38 cellular contexts compared by ENCODE assay signal in the genomic region with DNA sequence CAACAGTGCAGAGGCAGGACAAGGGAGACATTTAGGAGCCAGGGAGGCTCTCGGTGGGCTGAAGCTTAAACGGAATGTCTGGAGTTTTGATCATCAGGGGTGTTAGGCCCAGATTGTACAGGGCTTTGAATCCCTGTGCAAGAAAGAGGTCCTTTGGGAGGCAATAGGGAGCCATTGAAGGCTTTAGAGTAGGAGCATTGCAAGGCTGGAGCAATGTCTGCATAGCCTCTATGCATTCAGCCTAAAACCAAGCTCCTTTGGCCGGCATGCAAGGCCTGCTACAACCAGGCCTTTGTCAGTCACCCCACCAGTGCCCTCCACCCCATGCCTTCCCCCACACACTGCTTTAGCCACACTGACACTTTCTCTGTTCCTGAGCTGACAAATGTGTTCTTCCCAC. TPM values are rescaled to one million over a fixed set of nuclear protein-coding genes. Genes with fewer than 3 reads are reported as not detected.
"Had no signal": no experiment of that assay in that cellular context is flagged by ENCODE, and none has a peak within 500 bp of the region (broad histone marks: within the 10 kb centered on the region; RNA-seq: fewer than 3 reads in every experiment).

No MANE protein-coding gene starts in this region.

- H3K4me3 ChIP-seq: adrenal gland, Peyer's patch, SJSA1 had no signal

- H3K9ac ChIP-seq: KMS-11, SK-N-SH had no signal

- H3K4me3 Mint-ChIP-seq: activated B cell treated with CpG ODN at 0.5 μM for 24 hours; activated CD4-positive, alpha-beta memory T cell treated with anti-CD3 and anti-CD28 coated beads for 36 hours; activated CD8-positive, alpha-beta memory T cell treated with anti-CD3 and anti-CD28 coated beads, Interleukin-2, amount 10 ng/mL, durations not matched to agents 7 days and 5 days; activated naive CD4-positive, alpha-beta T cell treated with anti-CD3 and anti-CD28 coated beads for 36 hours; activated T-cell treated with anti-CD3 and anti-CD28 coated beads, Interleukin-2, amount 50 U/mL, for 72 hours; activated T-helper 17 cell treated with anti-CD3 and anti-CD28 coated beads, Interleukin-2, amount 50 U/mL, for 72 hours; central memory CD8-positive, alpha-beta T cell; T-helper 1 cell treated with Interleukin-12 subunit alpha and Interleukin-12 subunit beta and Interleukin-4 antibody, amounts not matched to agents 30 μg/mL and 1 μg/mL, for 36 hours; T-helper 2 cell treated with Interferon-gamma antibody and Interleukin-4, amounts not matched to agents 5 μg/mL and 100 μg/mL, for 36 hours had no signal

- H3K9me3 Mint-ChIP-seq: activated B cell treated with CpG ODN at 0.5 μM for 24 hours; activated CD4-positive, alpha-beta memory T cell treated with anti-CD3 and anti-CD28 coated beads for 36 hours; activated naive CD4-positive, alpha-beta T cell treated with anti-CD3 and anti-CD28 coated beads for 36 hours; activated naive CD4-positive, alpha-beta T cell treated with anti-CD3 and anti-CD28 coated beads, Interleukin-2, amount 50 U/mL, for 72 hours; activated T-cell treated with anti-CD3 and anti-CD28 coated beads, Interleukin-2, amount 50 U/mL, for 72 hours; activated T-helper 17 cell treated with anti-CD3 and anti-CD28 coated beads, Interleukin-2, amount 50 U/mL, for 72 hours; central memory CD8-positive, alpha-beta T cell; T-helper 1 cell treated with Interleukin-12 subunit alpha and Interleukin-12 subunit beta and Interleukin-4 antibody, amounts not matched to agents 30 μg/mL and 1 μg/mL, for 36 hours; T-helper 2 cell treated with Interferon-gamma antibody and Interleukin-4, amounts not matched to agents 5 μg/mL and 100 μg/mL, for 36 hours had no signal

- ATAC-seq: activated CD8-positive, alpha-beta memory T cell treated with anti-CD3 and anti-CD28 coated beads, Interleukin-2, amount 10 ng/mL, durations not matched to agents 7 days and 5 days; activated naive CD4-positive, alpha-beta T cell treated with anti-CD3 and anti-CD28 coated beads, Interleukin-2, amount 50 U/mL, for 72 hours; activated T-cell treated with anti-CD3 and anti-CD28 coated beads, Interleukin-2, amount 50 U/mL, for 72 hours; activated T-helper 17 cell treated with anti-CD3 and anti-CD28 coated beads, Interleukin-2, amount 50 U/mL, for 72 hours had no signal

- H3K36me3 Mint-ChIP-seq: activated CD4-positive, alpha-beta memory T cell treated with anti-CD3 and anti-CD28 coated beads for 36 hours; activated CD8-positive, alpha-beta memory T cell treated with anti-CD3 and anti-CD28 coated beads, Interleukin-2, amount 10 ng/mL, durations not matched to agents 7 days and 5 days; activated naive CD4-positive, alpha-beta T cell treated with anti-CD3 and anti-CD28 coated beads, Interleukin-2, amount 50 U/mL, for 72 hours had no signal

- H3K27ac ChIP-seq: adrenal gland, brain microvascular endothelial cell, KMS-11, Peyer's patch had no signal

- DNase-seq: activated B cell treated with CpG ODN at 0.5 μM for 24 hours; activated CD4-positive, alpha-beta memory T cell treated with anti-CD3 and anti-CD28 coated beads for 36 hours; activated CD4-positive, alpha-beta T cell treated with anti-CD3 and anti-CD28 coated beads for 4 hours; activated CD4-positive, alpha-beta T cell treated with anti-CD3 and anti-CD28 coated beads, Interleukin-2, amount 50 U/mL, for 1 hour; activated CD4-positive, CD25-positive, alpha-beta regulatory T cell treated with anti-CD3 and anti-CD28 coated beads, Interleukin-2, amount 50 U/mL, for 72 hours; activated CD8-positive, alpha-beta memory T cell treated with anti-CD3 and anti-CD28 coated beads, Interleukin-2, amount 10 ng/mL, durations not matched to agents 7 days and 5 days; activated gamma-delta T cell treated with Interleukin-2 at 50 U/mL for 16 hours; activated naive CD4-positive, alpha-beta T cell treated with anti-CD3 and anti-CD28 coated beads for 36 hours; activated T-cell treated with anti-CD3 and anti-CD28 coated beads, Interleukin-2, amount 50 U/mL, for 1 hour; activated T-cell treated with anti-CD3 and anti-CD28 coated beads, Interleukin-2, amount 50 U/mL, for 72 hours; anterior cingulate cortex; brain microvascular endothelial cell; MM.1S; MV-4-11; NCI-H1092; NCI-H1436 treated with DMSO at 0.1 percent for 48 hours; NCI-H1694 treated with DMSO at 0.1 percent for 48 hours; NCI-H2029; NCI-H345; NCI-H526; NCI-H748 treated with DMSO at 0.1 percent for 48 hours; NK-92 treated with Interleukin-12 subunit alpha and Interleukin-12 subunit beta, amount 100 ng/mL, for 24 hours; PC-3; RPMI8226; SHP77 treated with DMSO at 0.1 percent for 48 hours; SK-N-SH had no signal

- H3K4me1 Mint-ChIP-seq: activated B cell treated with CpG ODN at 0.5 μM for 24 hours; activated CD8-positive, alpha-beta memory T cell treated with anti-CD3 and anti-CD28 coated beads, Interleukin-2, amount 10 ng/mL, durations not matched to agents 7 days and 5 days; activated T-helper 17 cell treated with anti-CD3 and anti-CD28 coated beads, Interleukin-2, amount 50 U/mL, for 72 hours; central memory CD8-positive, alpha-beta T cell had no signal

- H3K4me2 ChIP-seq: KMS-11, SK-N-SH had no signal

- H3K9me3 ChIP-seq: adrenal gland, Peyer's patch, SJSA1, SK-N-SH had no signal

- FAIRE-seq: TTC549 had no signal

- H3K4me1 ChIP-seq: adrenal gland, Peyer's patch had no signal

- H3K27ac Mint-ChIP-seq: activated B cell treated with CpG ODN at 0.5 μM for 24 hours; activated CD4-positive, alpha-beta memory T cell treated with anti-CD3 and anti-CD28 coated beads for 36 hours; activated CD8-positive, alpha-beta memory T cell treated with anti-CD3 and anti-CD28 coated beads, Interleukin-2, amount 10 ng/mL, durations not matched to agents 7 days and 5 days; activated naive CD4-positive, alpha-beta T cell treated with anti-CD3 and anti-CD28 coated beads for 36 hours; activated naive CD4-positive, alpha-beta T cell treated with anti-CD3 and anti-CD28 coated beads, Interleukin-2, amount 50 U/mL, for 72 hours; activated T-cell treated with anti-CD3 and anti-CD28 coated beads, Interleukin-2, amount 50 U/mL, for 72 hours; activated T-helper 17 cell treated with anti-CD3 and anti-CD28 coated beads, Interleukin-2, amount 50 U/mL, for 72 hours; T-helper 1 cell treated with Interleukin-12 subunit alpha and Interleukin-12 subunit beta and Interleukin-4 antibody, amounts not matched to agents 30 μg/mL and 1 μg/mL, for 36 hours; T-helper 2 cell treated with Interferon-gamma antibody and Interleukin-4, amounts not matched to agents 5 μg/mL and 100 μg/mL, for 36 hours had no signal

- H3K36me3 ChIP-seq: adrenal gland, brain microvascular endothelial cell, Peyer's patch, SJSA1 had no signal

- H3K27me3 ChIP-seq: Peyer's patch, SJSA1 had no signal

RNA-seq across cellular contexts. Expression of a gene that starts 47.4 kb away (rescaled TPM):
- total RNA-seq: activated B cell treated with CpG ODN at 0.5 μM for 24 hours; activated CD4-positive, alpha-beta memory T cell treated with anti-CD3 and anti-CD28 coated beads for 36 hours; activated CD8-positive, alpha-beta memory T cell treated with anti-CD3 and anti-CD28 coated beads, Interleukin-2, amount 10 ng/mL, durations not matched to agents 7 days and 5 days; activated naive CD4-positive, alpha-beta T cell treated with anti-CD3 and anti-CD28 coated beads for 36 hours; activated naive CD4-positive, alpha-beta T cell treated with anti-CD3 and anti-CD28 coated beads, Interleukin-2, amount 50 U/mL, for 72 hours; activated T-cell treated with anti-CD3 and anti-CD28 coated beads, Interleukin-2, amount 50 U/mL, for 72 hours; activated T-helper 17 cell treated with anti-CD3 and anti-CD28 coated beads, Interleukin-2, amount 50 U/mL, for 72 hours; adrenal gland; LHCN-M2; NCI-H460; PC-3; Peyer's patch; SJSA1 had no signal
- polyA plus RNA-seq: adrenal gland, SK-N-SH had no signal
